ENCODE assay signal across 8 cellular contexts in genomic region chr9:21993893-21994525, GRCh38. TPM values are rescaled to one million over a fixed set of nuclear protein-coding genes. Genes with fewer than 3 reads are reported as not detected.
A peak's percentile ranks its signal among the peaks of the same experiment; 100 is the strongest.
DNase-seq lines count a peak whose midpoint lies in the region; ATAC-seq and TF ChIP-seq lines count a peak whose summit lies in the region.

Gene CDKN2A (minus strand): TSS chr9:21994392.

- peaks cover 2% of the 10 kb centered on the region for H3K4me1 ChIP-seq in right cardiac atrium (ENCODE audit: control insufficient read depth, insufficient read depth, low read length)

- intact Hi-C loops in right cardiac atrium (cut with DNase I): no loop called here

- H3K27ac Mint-ChIP-seq in activated naive CD4-positive, alpha-beta T cell treated with anti-CD3 and anti-CD28 coated beads, Interleukin-2, amount 50 U/mL, for 72 hours: peak within 1 kb of the TSS; percentile 46 to 76

- no peaks in the 10 kb centered on the region for H3K9me3 Mint-ChIP-seq in activated naive CD4-positive, alpha-beta T cell treated with anti-CD3 and anti-CD28 coated beads, Interleukin-2, amount 50 U/mL, for 72 hours

- peak; percentile 27 for ATAC-seq in GM19043 (IDR thresholded peaks at IDR 0.05; ENCODE audit: low read depth, unreplicated experiment)
- ATAC-seq in HG03175 (IDR thresholded peaks at IDR 0.05; ENCODE audit: unreplicated experiment): peak; percentile 36
- peak; percentile 41 to 59 for ATAC-seq in activated naive CD4-positive, alpha-beta T cell treated with anti-CD3 and anti-CD28 coated beads, Interleukin-2, amount 50 U/mL, for 72 hours
- peak; percentile 48 to 58 for ATAC-seq in right cardiac atrium

- H3K4me3 ChIP-seq in right cardiac atrium (ENCODE audit: low read length): peak within 1 kb of the TSS; percentile 86
- peak within 1 kb of the TSS; percentile 91 for H3K4me3 ChIP-seq in skeletal muscle cell (ENCODE audit: low read depth, low read length)

- H3K27me3 ChIP-seq in right cardiac atrium (ENCODE audit: control insufficient read depth, insufficient read depth): peaks cover 2% of the 10 kb centered on the region

- H3K27ac ChIP-seq in right cardiac atrium (ENCODE audit: low read length): no peak within 1 kb of the TSS

- WGBS in right cardiac atrium: 7% methylated on average over 51 of the region's 52 CpGs

- peaks cover 5 to 9% of the 10 kb centered on the region in 2 donors for H3K36me3 Mint-ChIP-seq in activated naive CD4-positive, alpha-beta T cell treated with anti-CD3 and anti-CD28 coated beads, Interleukin-2, amount 50 U/mL, for 72 hours

- no peaks in the 10 kb centered on the region for H3K9me3 ChIP-seq in right cardiac atrium (ENCODE audit: control insufficient read depth, low read length)

- DNase-seq in CD1c-positive myeloid dendritic cell (ENCODE audit: extremely low spot score) (peak; percentile 41), right cardiac atrium (peak in 2 of 3 donors; percentile 64 to 71), skeletal muscle cell (ENCODE audit: low read depth) (no peak), mucosa of gallbladder (ENCODE audit: low spot score) (no peak)
- DNase-seq in activated naive CD4-positive, alpha-beta T cell treated with anti-CD3 and anti-CD28 coated beads, Interleukin-2, amount 50 U/mL, for 72 hours (ENCODE audit: low spot score in 2 of 2): no peak

TF ChIP-seq in PFSK-1, 5 proteins besides CTCF, POLR2A, EP300 and RAD21:
- TF ChIP-seq SIN3A (IDR thresholded peaks at IDR 0.05; ENCODE audit: borderline replicate concordance, insufficient read depth, low read length) (no peak), POLR2AphosphoS5 (IDR thresholded peaks at IDR 0.05; ENCODE audit: low read depth, low read length) (0 out of 2 replicates have a peak, but pooled peaks have one; percentile 49), TAF1 (IDR thresholded peaks at IDR 0.05; ENCODE audit: borderline replicate concordance, insufficient read depth, low read length) (no peak; the same call in 1 of the 2 replicates)
TF ChIP-seq in PFSK-1: peak in this region for 1.

RNA-seq across cellular contexts. Expression of gene CDKN2A, which starts in this region (rescaled TPM):
- 810 TPM for polyA plus RNA-seq in PFSK-1 (2012; ENCODE audit: insufficient read length, low read depth)
- under 1 TPM; 0.43 to 0.68 TPM for total RNA-seq in activated naive CD4-positive, alpha-beta T cell treated with anti-CD3 and anti-CD28 coated beads, Interleukin-2, amount 50 U/mL, for 72 hours
- total RNA-seq in right cardiac atrium: under 1 TPM in 1 of 4 donors, not detected in 3; 0.37 TPM
- polyA plus RNA-seq in right cardiac atrium: 0.32 TPM
- total RNA-seq in mucosa of gallbladder: 1.9 TPM

Comparison
In these comparisons a context has a peak if more than half of its experiments do, and no peak if none do; other contexts are left out.
1. Peak in ATAC-seq in activated naive CD4-positive, alpha-beta T cell treated with anti-CD3 and anti-CD28 coated beads, Interleukin-2, amount 50 U/mL, for 72 hours; RNA of the gene not detected or under 1 TPM.
2. Peak in DNase-seq, ATAC-seq and H3K4me3 ChIP-seq in right cardiac atrium; RNA of the gene not detected or under 1 TPM.